In genomic region chr9:131349881-131350563, GRCh38 we compare ENCODE assay signal across 1 cellular context.
A peak's percentile ranks its signal among the peaks of the same experiment; 100 is the strongest.
TF ChIP-seq lines count a peak whose summit lies in the region.

No MANE protein-coding gene starts in this region.

TF ChIP-seq in K562, 482 proteins besides CTCF, POLR2A, EP300 and RAD21 (continued from another document and continues in another):
- TF ChIP-seq, protein P1, sequence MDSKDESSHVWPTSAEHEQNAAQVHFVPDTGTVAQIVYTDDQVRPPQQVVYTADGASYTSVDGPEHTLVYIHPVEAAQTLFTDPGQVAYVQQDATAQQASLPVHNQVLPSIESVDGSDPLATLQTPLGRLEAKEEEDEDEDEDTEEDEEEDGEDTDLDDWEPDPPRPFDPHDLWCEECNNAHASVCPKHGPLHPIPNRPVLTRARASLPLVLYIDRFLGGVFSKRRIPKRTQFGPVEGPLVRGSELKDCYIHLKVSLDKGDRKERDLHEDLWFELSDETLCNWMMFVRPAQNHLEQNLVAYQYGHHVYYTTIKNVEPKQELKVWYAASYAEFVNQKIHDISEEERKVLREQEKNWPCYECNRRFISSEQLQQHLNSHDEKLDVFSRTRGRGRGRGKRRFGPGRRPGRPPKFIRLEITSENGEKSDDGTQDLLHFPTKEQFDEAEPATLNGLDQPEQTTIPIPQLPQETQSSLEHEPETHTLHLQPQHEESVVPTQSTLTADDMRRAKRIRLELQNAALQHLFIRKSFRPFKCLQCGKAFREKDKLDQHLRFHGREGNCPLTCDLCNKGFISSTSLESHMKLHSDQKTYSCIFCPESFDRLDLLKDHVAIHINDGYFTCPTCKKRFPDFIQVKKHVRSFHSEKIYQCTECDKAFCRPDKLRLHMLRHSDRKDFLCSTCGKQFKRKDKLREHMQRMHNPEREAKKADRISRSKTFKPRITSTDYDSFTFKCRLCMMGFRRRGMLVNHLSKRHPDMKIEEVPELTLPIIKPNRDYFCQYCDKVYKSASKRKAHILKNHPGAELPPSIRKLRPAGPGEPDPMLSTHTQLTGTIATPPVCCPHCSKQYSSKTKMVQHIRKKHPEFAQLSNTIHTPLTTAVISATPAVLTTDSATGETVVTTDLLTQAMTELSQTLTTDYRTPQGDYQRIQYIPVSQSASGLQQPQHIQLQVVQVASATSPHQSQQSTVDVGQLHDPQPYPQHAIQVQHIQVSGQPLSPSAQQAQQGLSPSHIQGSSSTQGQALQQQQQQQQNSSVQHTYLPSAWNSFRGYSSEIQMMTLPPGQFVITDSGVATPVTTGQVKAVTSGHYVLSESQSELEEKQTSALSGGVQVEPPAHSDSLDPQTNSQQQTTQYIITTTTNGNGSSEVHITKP (IDR thresholded peaks at IDR 0.05; ENCODE audit: partially characterized antibody), result peak; percentile 32
- TF ChIP-seq ZNF830 (CRISPR knock-in tag; IDR thresholded peaks at IDR 0.05), result no peak
- no peak for TF ChIP-seq LCOR (CRISPR knock-in tag; IDR thresholded peaks at IDR 0.05)
- peak; percentile 63 for TF ChIP-seq RB1 (IDR thresholded peaks at IDR 0.05; ENCODE audit: low read depth)
- TF ChIP-seq ZNF12 (CRISPR knock-in tag; IDR thresholded peaks at IDR 0.05), result no peak
- TF ChIP-seq SRSF9 (IDR thresholded peaks at IDR 0.05; ENCODE audit: borderline replicate concordance, low read depth, low read length), result no peak
- no peak for TF ChIP-seq KLF6 (CRISPR knock-in tag; IDR thresholded peaks at IDR 0.05; ENCODE audit: borderline replicate concordance)
- TF ChIP-seq LEF1 (IDR thresholded peaks at IDR 0.05), result no peak
- TF ChIP-seq, protein P2, sequence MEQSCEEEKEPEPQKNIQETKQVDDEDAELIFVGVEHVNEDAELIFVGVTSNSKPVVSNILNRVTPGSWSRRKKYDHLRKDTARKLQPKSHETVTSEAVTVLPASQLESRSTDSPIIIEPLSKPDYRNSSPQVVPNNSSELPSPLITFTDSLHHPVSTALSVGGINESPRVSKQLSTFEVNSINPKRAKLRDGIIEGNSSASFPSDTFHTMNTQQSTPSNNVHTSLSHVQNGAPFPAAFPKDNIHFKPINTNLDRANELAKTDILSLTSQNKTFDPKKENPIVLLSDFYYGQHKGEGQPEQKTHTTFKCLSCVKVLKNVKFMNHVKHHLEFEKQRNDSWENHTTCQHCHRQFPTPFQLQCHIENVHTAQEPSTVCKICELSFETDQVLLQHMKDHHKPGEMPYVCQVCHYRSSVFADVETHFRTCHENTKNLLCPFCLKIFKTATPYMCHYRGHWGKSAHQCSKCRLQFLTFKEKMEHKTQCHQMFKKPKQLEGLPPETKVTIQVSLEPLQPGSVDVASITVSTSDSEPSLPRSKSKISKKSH (CRISPR knock-in tag; IDR thresholded peaks at IDR 0.05), result no peak
- TF ChIP-seq ZHX1 (conservative IDR thresholded peaks at IDR 0.05; ENCODE audit: low read length), result no peak
- no peak for TF ChIP-seq NCOA1 (IDR thresholded peaks at IDR 0.05; ENCODE audit: low read depth)
- TF ChIP-seq HOMEZ (CRISPR knock-in tag; IDR thresholded peaks at IDR 0.05), result no peak
- TF ChIP-seq ZNF740 (CRISPR knock-in tag; IDR thresholded peaks at IDR 0.05), result no peak
- no peak for TF ChIP-seq ZNF740 (tag; IDR thresholded peaks at IDR 0.05)
- no peak for TF ChIP-seq TAF7 (tag; IDR thresholded peaks at IDR 0.05)
- TF ChIP-seq FOXJ2 (tag; IDR thresholded peaks at IDR 0.05), result no peak
- TF ChIP-seq, protein P3, sequence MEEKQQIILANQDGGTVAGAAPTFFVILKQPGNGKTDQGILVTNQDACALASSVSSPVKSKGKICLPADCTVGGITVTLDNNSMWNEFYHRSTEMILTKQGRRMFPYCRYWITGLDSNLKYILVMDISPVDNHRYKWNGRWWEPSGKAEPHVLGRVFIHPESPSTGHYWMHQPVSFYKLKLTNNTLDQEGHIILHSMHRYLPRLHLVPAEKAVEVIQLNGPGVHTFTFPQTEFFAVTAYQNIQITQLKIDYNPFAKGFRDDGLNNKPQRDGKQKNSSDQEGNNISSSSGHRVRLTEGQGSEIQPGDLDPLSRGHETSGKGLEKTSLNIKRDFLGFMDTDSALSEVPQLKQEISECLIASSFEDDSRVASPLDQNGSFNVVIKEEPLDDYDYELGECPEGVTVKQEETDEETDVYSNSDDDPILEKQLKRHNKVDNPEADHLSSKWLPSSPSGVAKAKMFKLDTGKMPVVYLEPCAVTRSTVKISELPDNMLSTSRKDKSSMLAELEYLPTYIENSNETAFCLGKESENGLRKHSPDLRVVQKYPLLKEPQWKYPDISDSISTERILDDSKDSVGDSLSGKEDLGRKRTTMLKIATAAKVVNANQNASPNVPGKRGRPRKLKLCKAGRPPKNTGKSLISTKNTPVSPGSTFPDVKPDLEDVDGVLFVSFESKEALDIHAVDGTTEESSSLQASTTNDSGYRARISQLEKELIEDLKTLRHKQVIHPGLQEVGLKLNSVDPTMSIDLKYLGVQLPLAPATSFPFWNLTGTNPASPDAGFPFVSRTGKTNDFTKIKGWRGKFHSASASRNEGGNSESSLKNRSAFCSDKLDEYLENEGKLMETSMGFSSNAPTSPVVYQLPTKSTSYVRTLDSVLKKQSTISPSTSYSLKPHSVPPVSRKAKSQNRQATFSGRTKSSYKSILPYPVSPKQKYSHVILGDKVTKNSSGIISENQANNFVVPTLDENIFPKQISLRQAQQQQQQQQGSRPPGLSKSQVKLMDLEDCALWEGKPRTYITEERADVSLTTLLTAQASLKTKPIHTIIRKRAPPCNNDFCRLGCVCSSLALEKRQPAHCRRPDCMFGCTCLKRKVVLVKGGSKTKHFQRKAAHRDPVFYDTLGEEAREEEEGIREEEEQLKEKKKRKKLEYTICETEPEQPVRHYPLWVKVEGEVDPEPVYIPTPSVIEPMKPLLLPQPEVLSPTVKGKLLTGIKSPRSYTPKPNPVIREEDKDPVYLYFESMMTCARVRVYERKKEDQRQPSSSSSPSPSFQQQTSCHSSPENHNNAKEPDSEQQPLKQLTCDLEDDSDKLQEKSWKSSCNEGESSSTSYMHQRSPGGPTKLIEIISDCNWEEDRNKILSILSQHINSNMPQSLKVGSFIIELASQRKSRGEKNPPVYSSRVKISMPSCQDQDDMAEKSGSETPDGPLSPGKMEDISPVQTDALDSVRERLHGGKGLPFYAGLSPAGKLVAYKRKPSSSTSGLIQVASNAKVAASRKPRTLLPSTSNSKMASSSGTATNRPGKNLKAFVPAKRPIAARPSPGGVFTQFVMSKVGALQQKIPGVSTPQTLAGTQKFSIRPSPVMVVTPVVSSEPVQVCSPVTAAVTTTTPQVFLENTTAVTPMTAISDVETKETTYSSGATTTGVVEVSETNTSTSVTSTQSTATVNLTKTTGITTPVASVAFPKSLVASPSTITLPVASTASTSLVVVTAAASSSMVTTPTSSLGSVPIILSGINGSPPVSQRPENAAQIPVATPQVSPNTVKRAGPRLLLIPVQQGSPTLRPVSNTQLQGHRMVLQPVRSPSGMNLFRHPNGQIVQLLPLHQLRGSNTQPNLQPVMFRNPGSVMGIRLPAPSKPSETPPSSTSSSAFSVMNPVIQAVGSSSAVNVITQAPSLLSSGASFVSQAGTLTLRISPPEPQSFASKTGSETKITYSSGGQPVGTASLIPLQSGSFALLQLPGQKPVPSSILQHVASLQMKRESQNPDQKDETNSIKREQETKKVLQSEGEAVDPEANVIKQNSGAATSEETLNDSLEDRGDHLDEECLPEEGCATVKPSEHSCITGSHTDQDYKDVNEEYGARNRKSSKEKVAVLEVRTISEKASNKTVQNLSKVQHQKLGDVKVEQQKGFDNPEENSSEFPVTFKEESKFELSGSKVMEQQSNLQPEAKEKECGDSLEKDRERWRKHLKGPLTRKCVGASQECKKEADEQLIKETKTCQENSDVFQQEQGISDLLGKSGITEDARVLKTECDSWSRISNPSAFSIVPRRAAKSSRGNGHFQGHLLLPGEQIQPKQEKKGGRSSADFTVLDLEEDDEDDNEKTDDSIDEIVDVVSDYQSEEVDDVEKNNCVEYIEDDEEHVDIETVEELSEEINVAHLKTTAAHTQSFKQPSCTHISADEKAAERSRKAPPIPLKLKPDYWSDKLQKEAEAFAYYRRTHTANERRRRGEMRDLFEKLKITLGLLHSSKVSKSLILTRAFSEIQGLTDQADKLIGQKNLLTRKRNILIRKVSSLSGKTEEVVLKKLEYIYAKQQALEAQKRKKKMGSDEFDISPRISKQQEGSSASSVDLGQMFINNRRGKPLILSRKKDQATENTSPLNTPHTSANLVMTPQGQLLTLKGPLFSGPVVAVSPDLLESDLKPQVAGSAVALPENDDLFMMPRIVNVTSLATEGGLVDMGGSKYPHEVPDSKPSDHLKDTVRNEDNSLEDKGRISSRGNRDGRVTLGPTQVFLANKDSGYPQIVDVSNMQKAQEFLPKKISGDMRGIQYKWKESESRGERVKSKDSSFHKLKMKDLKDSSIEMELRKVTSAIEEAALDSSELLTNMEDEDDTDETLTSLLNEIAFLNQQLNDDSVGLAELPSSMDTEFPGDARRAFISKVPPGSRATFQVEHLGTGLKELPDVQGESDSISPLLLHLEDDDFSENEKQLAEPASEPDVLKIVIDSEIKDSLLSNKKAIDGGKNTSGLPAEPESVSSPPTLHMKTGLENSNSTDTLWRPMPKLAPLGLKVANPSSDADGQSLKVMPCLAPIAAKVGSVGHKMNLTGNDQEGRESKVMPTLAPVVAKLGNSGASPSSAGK (IDR thresholded peaks at IDR 0.05), result peak; percentile 62
- TF ChIP-seq FOXO4 (CRISPR knock-in tag; IDR thresholded peaks at IDR 0.05), result no peak
- no peak for TF ChIP-seq ZNF445 (CRISPR knock-in tag; IDR thresholded peaks at IDR 0.05; ENCODE audit: low read depth)
- no peak for TF ChIP-seq ZNF639 (CRISPR knock-in tag; conservative IDR thresholded peaks at IDR 0.05 in 1 of 2, IDR thresholded peaks at IDR 0.05 in 1 of 2)
- no peak for TF ChIP-seq ELF2 (CRISPR knock-in tag; IDR thresholded peaks at IDR 0.05)
- TF ChIP-seq FOSL1 (tag; conservative IDR thresholded peaks at IDR 0.05), result no peak
- TF ChIP-seq E4F1 (CRISPR knock-in tag; IDR thresholded peaks at IDR 0.05; ENCODE audit: borderline replicate concordance), result no peak
- TF ChIP-seq ZKSCAN3 (CRISPR knock-in tag; IDR thresholded peaks at IDR 0.05), result no peak
